In the genomic region with DNA sequence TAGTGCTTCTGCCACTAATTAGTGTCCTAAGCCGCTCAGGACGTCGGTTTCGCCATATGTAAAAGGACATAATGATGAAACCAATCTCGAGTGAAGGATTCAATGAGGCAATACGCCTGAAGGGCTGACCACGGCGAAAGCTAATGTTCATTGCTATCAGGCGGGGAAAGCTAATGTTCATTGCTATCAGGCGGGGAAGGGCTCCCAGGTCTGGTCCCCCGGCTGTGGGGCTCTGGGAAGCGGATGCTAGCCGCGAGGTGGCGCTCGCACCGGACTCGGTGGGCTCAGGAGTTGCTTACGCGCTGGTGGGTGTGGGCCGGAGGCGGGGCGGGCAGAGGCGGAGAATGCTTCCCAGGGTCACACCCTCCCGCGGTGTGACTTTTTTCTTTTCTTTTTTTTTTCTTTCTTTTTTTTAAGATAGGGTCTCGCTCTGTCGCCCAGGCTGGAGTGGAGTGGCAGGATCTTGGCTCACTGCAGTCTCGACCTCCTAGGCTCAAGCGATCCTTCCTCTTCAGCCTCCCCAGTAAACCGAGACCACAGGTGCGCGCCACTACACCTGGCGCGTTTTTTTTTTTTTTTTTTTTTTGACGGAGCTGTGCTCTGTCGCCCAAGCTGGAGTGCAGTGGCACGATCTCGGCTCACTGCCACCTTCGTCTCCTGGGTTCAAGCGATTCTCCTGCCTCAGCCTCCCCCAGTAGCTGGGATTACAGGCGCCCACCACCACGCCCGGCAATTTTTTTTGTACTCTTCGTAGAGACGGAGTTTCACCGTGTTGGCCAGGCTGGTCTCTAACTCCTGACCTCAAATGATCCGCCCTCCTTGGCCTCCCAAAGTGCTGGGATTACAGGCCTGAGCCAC, we compare ENCODE assay signal across 8 cellular contexts. TPM values are rescaled to one million over a fixed set of nuclear protein-coding genes. Genes with fewer than 3 reads are reported as not detected.
DNase-seq lines count a peak whose midpoint lies in the region; ATAC-seq and TF ChIP-seq lines count a peak whose summit lies in the region.

No MANE protein-coding gene starts in this region.

- H2AFZ ChIP-seq in fibroblast of lung (ENCODE audit: low read length), result peak overlapping the region; percentile 5
- no peak overlapping the region for H2AFZ ChIP-seq in neural cell (ENCODE audit: low read depth, low read length)

- peak overlapping the region; percentile 31 to 62 for H3K4me3 ChIP-seq in Panc1 (ENCODE audit: low read depth in 2 of 2, low read length in 2 of 2)
- H3K4me3 ChIP-seq in fibroblast of lung (replicated peaks in 1 of 4; ENCODE audit: control extremely low read depth in 1 of 4, insufficient read depth in 1 of 4, low read depth in 3 of 4, low read length in 4 of 4), result peak overlapping the region in 3 of 4 experiments; percentile 14 to 44 (median 39)
- H3K4me3 ChIP-seq in neural cell (ENCODE audit: low read length), result no peak overlapping the region

- H3K4me1 ChIP-seq in Panc1 (ENCODE audit: control insufficient read depth, insufficient read depth, low read length) (peaks cover 42% of the 10 kb centered on the region), fibroblast of lung (ENCODE audit: control insufficient read depth, extremely low read depth, insufficient read depth, low read length) (peaks cover 20% of the 10 kb centered on the region)

- no peak overlapping the region for H3K9ac ChIP-seq in fibroblast of lung (ENCODE audit: insufficient read depth, low read length)
- no peak overlapping the region for H3K9ac ChIP-seq in neural cell (ENCODE audit: low read length)

- H3K36me3 Mint-ChIP-seq in activated T-helper 1 cell treated with anti-CD3 and anti-CD28 coated beads, Interleukin-12 subunit alpha, Interleukin-12 subunit beta, Interleukin-2, Interleukin-4 antibody, amounts not matched to agents 30 ng/mL and 10 ng/mL and 1 ng/mL, durations not matched to agents 14 hours and 24 hours and 36 hours (ENCODE audit: low read depth), result peaks cover 3% of the 10 kb centered on the region

- H3K9me3 ChIP-seq in Panc1 (ENCODE audit: control insufficient read depth, insufficient read depth, low read depth, low read length) (no peaks in the 10 kb centered on the region), fibroblast of lung (ENCODE audit: control insufficient read depth, insufficient read depth, low read depth, low read length) (no peaks in the 10 kb centered on the region), neural cell (ENCODE audit: low read length) (no peaks in the 10 kb centered on the region)

- peak; percentile 19 for DNase-seq in NK-92 (lab: John Stamatoyannopoulos, UW; ENCODE audit: unreplicated experiment)
- DNase-seq in NK-92 treated with Interleukin-12 subunit alpha and Interleukin-12 subunit beta, amount 100 ng/mL, for 24 hours (lab: John Stamatoyannopoulos, UW), result no peak
- DNase-seq in KBM-7, result peak; percentile 91
- DNase-seq in Panc1 (ENCODE audit: low read depth, low spot score), result no peak
- DNase-seq in activated T-helper 1 cell treated with anti-CD3 and anti-CD28 coated beads, Interleukin-12 subunit alpha, Interleukin-12 subunit beta, Interleukin-2, Interleukin-4 antibody, amounts not matched to agents 30 ng/mL and 10 ng/mL and 1 ng/mL, durations not matched to agents 14 hours and 24 hours and 36 hours (ENCODE audit: low spot score), result peak; percentile 80
- DNase-seq in fibroblast of lung (ENCODE audit: low read depth in 2 of 2), result peak; percentile 82 to 87
- DNase-seq in stimulated activated naive CD8-positive, alpha-beta T cell treated with anti-CD3 and anti-CD28 coated beads, Interleukin-15, Interleukin-2, amounts not matched to agents 100 U/mL and 50 U/mL, for 24 hours, result peak; percentile 95

- in situ Hi-C loops in KBM-7 (cut with MboI; ENCODE audit: low pct_unique_long_range_greater_than_20kb, low sequenced_read_pairs), result no loop called here
- in situ Hi-C loops in Panc1 (cut with HindIII; ENCODE audit: low pct_unique_long_range_greater_than_20kb, low sequenced_read_pairs), result no loop called here

- H3K4me2 ChIP-seq in fibroblast of lung (ENCODE audit: extremely low read depth, insufficient read depth, low read length) (peak overlapping the region; percentile 39), neural cell (ENCODE audit: low read length) (no peak overlapping the region)

- TF ChIP-seq CTCF in Panc1 (IDR thresholded peaks at IDR 0.05), result peak; percentile 95
- TF ChIP-seq CTCF in fibroblast of lung (conservative IDR thresholded peaks at IDR 0.05 in 1 of 2, IDR thresholded peaks at IDR 0.05 in 1 of 2; ENCODE audit: low read depth in 1 of 2, low read length in 2 of 2), result peak; percentile 76 to 78
- TF ChIP-seq CTCF in neural cell (IDR thresholded peaks at IDR 0.05; ENCODE audit: poor library complexity, severe bottlenecking), result peak; percentile 74

- H3K27ac Mint-ChIP-seq in activated T-helper 1 cell treated with anti-CD3 and anti-CD28 coated beads, Interleukin-12 subunit alpha, Interleukin-12 subunit beta, Interleukin-2, Interleukin-4 antibody, amounts not matched to agents 30 ng/mL and 10 ng/mL and 1 ng/mL, durations not matched to agents 14 hours and 24 hours and 36 hours, result no peak overlapping the region

- intact Hi-C loops in Panc1 (cut with micrococcal nuclease; ENCODE audit: unreplicated experiment), result loop anchor here (1.0 kb wide), 1 partner anchor 28 kb away; a partner anchor contains a TSS
- intact Hi-C loops in activated T-helper 1 cell treated with anti-CD3 and anti-CD28 coated beads, Interleukin-12 subunit alpha, Interleukin-12 subunit beta, Interleukin-2, Interleukin-4 antibody, amounts not matched to agents 30 ng/mL and 10 ng/mL and 1 ng/mL, durations not matched to agents 14 hours and 24 hours and 36 hours (cut with micrococcal nuclease), result loop anchor here (1.0 to 2.0 kb wide), 3 partner anchors 35 to 154 kb away; no protein-coding TSS in a partner anchor

- H3F3A ChIP-seq in neural cell (ENCODE audit: insufficient read depth, low read length, poor library complexity, severe bottlenecking), result no peaks in the 10 kb centered on the region

- peak overlapping the region; percentile 61 for H3K4me3 Mint-ChIP-seq in activated T-helper 1 cell treated with anti-CD3 and anti-CD28 coated beads, Interleukin-12 subunit alpha, Interleukin-12 subunit beta, Interleukin-2, Interleukin-4 antibody, amounts not matched to agents 30 ng/mL and 10 ng/mL and 1 ng/mL, durations not matched to agents 14 hours and 24 hours and 36 hours

- H3K9me3 Mint-ChIP-seq in activated T-helper 1 cell treated with anti-CD3 and anti-CD28 coated beads, Interleukin-12 subunit alpha, Interleukin-12 subunit beta, Interleukin-2, Interleukin-4 antibody, amounts not matched to agents 30 ng/mL and 10 ng/mL and 1 ng/mL, durations not matched to agents 14 hours and 24 hours and 36 hours, result no peaks in the 10 kb centered on the region

- BruUV-seq in Panc1 (replicated peaks; lab: Mats Ljungman, UMichigan), result no TSS peak

- H3K4me1 Mint-ChIP-seq in activated T-helper 1 cell treated with anti-CD3 and anti-CD28 coated beads, Interleukin-12 subunit alpha, Interleukin-12 subunit beta, Interleukin-2, Interleukin-4 antibody, amounts not matched to agents 30 ng/mL and 10 ng/mL and 1 ng/mL, durations not matched to agents 14 hours and 24 hours and 36 hours (ENCODE audit: low read depth), result peaks cover 8% of the 10 kb centered on the region

- no peaks in the 10 kb centered on the region for H3K27me3 ChIP-seq in Panc1 (ENCODE audit: control insufficient read depth, insufficient read depth, low read length)
- peaks cover 11% of the 10 kb centered on the region for H3K27me3 ChIP-seq in fibroblast of lung (ENCODE audit: control insufficient read depth, insufficient read depth, low read length)
- peaks cover 46% of the 10 kb centered on the region for H3K27me3 ChIP-seq in neural cell (ENCODE audit: insufficient read depth, low read depth, low read length)

- H4K20me1 ChIP-seq in fibroblast of lung (ENCODE audit: control insufficient read depth, extremely low read depth, insufficient read depth, low read length), result no peaks in the 10 kb centered on the region
- no peaks in the 10 kb centered on the region for H4K20me1 ChIP-seq in neural cell (ENCODE audit: insufficient read depth)

- peaks cover 58% of the 10 kb centered on the region for H3K27me3 Mint-ChIP-seq in activated T-helper 1 cell treated with anti-CD3 and anti-CD28 coated beads, Interleukin-12 subunit alpha, Interleukin-12 subunit beta, Interleukin-2, Interleukin-4 antibody, amounts not matched to agents 30 ng/mL and 10 ng/mL and 1 ng/mL, durations not matched to agents 14 hours and 24 hours and 36 hours (ENCODE audit: insufficient read depth)

- CTCF ChIA-PET in Panc1 (lab: Charles Lee), result interaction anchor here (0.6 to 1.6 kb wide), 9 partner anchors 21 to 848 kb away, joined by 3 to 11 read pairs (median 5); a partner anchor contains a TSS

- peak; percentile 83 for ATAC-seq in Panc1
- ATAC-seq in stimulated activated naive CD8-positive, alpha-beta T cell treated with anti-CD3 and anti-CD28 coated beads, Interleukin-15, Interleukin-2, amounts not matched to agents 100 U/mL and 50 U/mL, for 24 hours, result peak; percentile 93

- peaks cover 23% of the 10 kb centered on the region for H3K79me2 ChIP-seq in fibroblast of lung (ENCODE audit: control insufficient read depth, insufficient read depth, low read length)
- H3K79me2 ChIP-seq in neural cell (replicated peaks; ENCODE audit: insufficient read depth, low read length), result no peaks in the 10 kb centered on the region

- H3K36me3 ChIP-seq in Panc1 (ENCODE audit: control insufficient read depth, insufficient read depth, low read length) (no peaks in the 10 kb centered on the region), fibroblast of lung (ENCODE audit: control insufficient read depth, insufficient read depth, low read length) (peaks cover 1% of the 10 kb centered on the region), neural cell (ENCODE audit: insufficient read depth, low read length) (no peaks in the 10 kb centered on the region)

- POLR2A ChIA-PET in Panc1 (lab: Charles Lee), result interaction anchor here (0.6 kb wide), 1 partner anchor 196 kb away, joined by 3 read pairs; no protein-coding TSS in a partner anchor

- peak; percentile 39 for TF ChIP-seq RAD21 in neural cell (conservative IDR thresholded peaks at IDR 0.05)

- peak overlapping the region; percentile 56; the same call in 1 of the 2 replicates for H3K27ac ChIP-seq in Panc1 (ENCODE audit: low read length)
- no peak overlapping the region for H3K27ac ChIP-seq in fibroblast of lung (ENCODE audit: insufficient read depth, low read length)
- no peak overlapping the region for H3K27ac ChIP-seq in neural cell (ENCODE audit: low read length)

- TF ChIP-seq EP300 in neural cell (conservative IDR thresholded peaks at IDR 0.05; ENCODE audit: poor library complexity, severe bottlenecking), result no peak

- H3K9me2 ChIP-seq in neural cell (ENCODE audit: insufficient read depth, low read length), result no peaks in the 10 kb centered on the region

RNA-seq across cellular contexts. Expression of a gene that starts 1.1 kb away (rescaled TPM):
- 16.1 TPM for total RNA-seq in Panc1 (2021; ENCODE audit: unreplicated experiment)
- 13.3 TPM for polyA plus RNA-seq in Panc1 (2012; ENCODE audit: insufficient read length)
- total RNA-seq in activated T-helper 1 cell treated with anti-CD3 and anti-CD28 coated beads, Interleukin-12 subunit alpha, Interleukin-12 subunit beta, Interleukin-2, Interleukin-4 antibody, amounts not matched to agents 30 ng/mL and 10 ng/mL and 1 ng/mL, durations not matched to agents 14 hours and 24 hours and 36 hours, result 0.36 and 0.51 TPM in 2 replicates
- total RNA-seq in fibroblast of lung, result 2.3 and 2.6 TPM in 2 replicates
- polyA plus RNA-seq in fibroblast of lung, result 13.5 and 41.5 TPM in 2 replicates
- polyA plus RNA-seq in fibroblast of lung (2012), result 15.5 and 55.2 TPM in 2 replicates
- polyA minus RNA-seq in fibroblast of lung (ENCODE audit: low replicate concordance), result 27.7 and 69.9 TPM in 2 replicates
- polyA plus RNA-seq in neural cell, result not detected in 2 replicates
- polyA minus RNA-seq in neural cell, result not detected in 2 replicates

RNA-seq across cellular contexts. Expression of a gene that starts 28.0 kb away (rescaled TPM):
- total RNA-seq in Panc1 (2021; ENCODE audit: unreplicated experiment) (0.77 TPM), fibroblast of lung (not detected in 2 replicates)
- 0.86 TPM for polyA plus RNA-seq in Panc1 (2012; ENCODE audit: insufficient read length)
- not detected in 2 replicates for total RNA-seq in activated T-helper 1 cell treated with anti-CD3 and anti-CD28 coated beads, Interleukin-12 subunit alpha, Interleukin-12 subunit beta, Interleukin-2, Interleukin-4 antibody, amounts not matched to agents 30 ng/mL and 10 ng/mL and 1 ng/mL, durations not matched to agents 14 hours and 24 hours and 36 hours
- polyA plus RNA-seq in fibroblast of lung (0.16 and 1.8 TPM in 2 replicates), neural cell (not detected in 2 replicates)
- polyA plus RNA-seq in fibroblast of lung (2012), result 0.15 and 3.1 TPM in 2 replicates
- polyA minus RNA-seq in fibroblast of lung (ENCODE audit: low replicate concordance) (0.30 and 0.35 TPM in 2 replicates), neural cell (not detected in 2 replicates)

RNA-seq across cellular contexts. Expression of a gene that starts 31.8 kb away (rescaled TPM):
- 0.21 TPM for total RNA-seq in Panc1 (2021; ENCODE audit: unreplicated experiment)
- polyA plus RNA-seq in Panc1 (2012; ENCODE audit: insufficient read length), result 0.46 TPM
- total RNA-seq in activated T-helper 1 cell treated with anti-CD3 and anti-CD28 coated beads, Interleukin-12 subunit alpha, Interleukin-12 subunit beta, Interleukin-2, Interleukin-4 antibody, amounts not matched to agents 30 ng/mL and 10 ng/mL and 1 ng/mL, durations not matched to agents 14 hours and 24 hours and 36 hours, result 49.1 and 49.8 TPM in 2 replicates
- not detected in 2 replicates for total RNA-seq in fibroblast of lung
- polyA plus RNA-seq in fibroblast of lung, result not detected in 2 replicates
- polyA plus RNA-seq in fibroblast of lung (2012), result not detected in 2 replicates
- not detected in 2 replicates for polyA minus RNA-seq in fibroblast of lung (ENCODE audit: low replicate concordance)
- 4.9 and 7.7 TPM in 2 replicates for polyA plus RNA-seq in neural cell
- polyA minus RNA-seq in neural cell, result 4.3 and 4.6 TPM in 2 replicates

RNA-seq across cellular contexts. Expression of a gene that starts 33.5 kb away (rescaled TPM):
- total RNA-seq in Panc1 (2021; ENCODE audit: unreplicated experiment) (not detected), fibroblast of lung (not detected in 2 replicates)
- not detected for polyA plus RNA-seq in Panc1 (2012; ENCODE audit: insufficient read length)
- total RNA-seq in activated T-helper 1 cell treated with anti-CD3 and anti-CD28 coated beads, Interleukin-12 subunit alpha, Interleukin-12 subunit beta, Interleukin-2, Interleukin-4 antibody, amounts not matched to agents 30 ng/mL and 10 ng/mL and 1 ng/mL, durations not matched to agents 14 hours and 24 hours and 36 hours, result 0.65 and 0.78 TPM in 2 replicates
- polyA plus RNA-seq in fibroblast of lung (not detected in 2 replicates), neural cell (2.7 and 3.0 TPM in 2 replicates)
- not detected in 2 replicates for polyA plus RNA-seq in fibroblast of lung (2012)
- polyA minus RNA-seq in fibroblast of lung (ENCODE audit: low replicate concordance) (not detected in 2 replicates), neural cell (1.7 TPM in 2 replicates)

Comparison
In these comparisons a context has a peak if more than half of its experiments do, and no peak if none do; other contexts are left out.
1. DNase-seq: peak in NK-92 (single experiment), KBM-7 (single experiment), activated T-helper 1 cell treated with anti-CD3 and anti-CD28 coated beads, Interleukin-12 subunit alpha, Interleukin-12 subunit beta, Interleukin-2, Interleukin-4 antibody, amounts not matched to agents 30 ng/mL and 10 ng/mL and 1 ng/mL, durations not matched to agents 14 hours and 24 hours and 36 hours (single experiment), fibroblast of lung (2 of 2) and stimulated activated naive CD8-positive, alpha-beta T cell treated with anti-CD3 and anti-CD28 coated beads, Interleukin-15, Interleukin-2, amounts not matched to agents 100 U/mL and 50 U/mL, for 24 hours (single experiment); none in NK-92 treated with Interleukin-12 subunit alpha and Interleukin-12 subunit beta, amount 100 ng/mL, for 24 hours (single experiment) and Panc1 (single experiment).
2. RNA of a gene that starts 31.8 kb away (total RNA-seq): 49.1 to 49.8 TPM in activated T-helper 1 cell treated with anti-CD3 and anti-CD28 coated beads, Interleukin-12 subunit alpha, Interleukin-12 subunit beta, Interleukin-2, Interleukin-4 antibody, amounts not matched to agents 30 ng/mL and 10 ng/mL and 1 ng/mL, durations not matched to agents 14 hours and 24 hours and 36 hours; 0.21 TPM in Panc1 (single experiment) and not detected in fibroblast of lung; every median in the first group is over 10 times any median in the second.
3. Peak in every context shown above with its lines, with median percentiles within 50 percentile points of each other: CTCF ChIP-seq.